ENCODE assay signal across 10 cellular contexts in genomic region chr2:48316753-48317750, GRCh38. TPM values are rescaled to one million over a fixed set of nuclear protein-coding genes. Genes with fewer than 3 reads are reported as not detected.
DNase-seq lines count a peak whose midpoint lies in the region; ATAC-seq and TF ChIP-seq lines count a peak whose summit lies in the region.
"Had no signal": no experiment of that assay in that cellular context is flagged by ENCODE, and none has a peak within 500 bp of the region (broad histone marks: within the 10 kb centered on the region; RNA-seq: fewer than 3 reads in every experiment).

No MANE protein-coding gene starts in this region.

- TSS peak; percentile 35 for BruUV-seq in A673 (replicated peaks; lab: Mats Ljungman, UMichigan)

- no peak overlapping the region for H3K27ac ChIP-seq in A673 (ENCODE audit: low read depth, low read length, poor library complexity, severe bottlenecking)
- H3K27ac ChIP-seq in GM23338 (ENCODE audit: low read depth), result no peak overlapping the region
- peak overlapping the region; percentile 95 for H3K27ac ChIP-seq in VCaP

- H3K9me2 ChIP-seq in GM23338 (ENCODE audit: insufficient read depth), result no peaks in the 10 kb centered on the region

- DNase-seq in A673 (ENCODE audit: low spot score) (no peak), GM23338 (ENCODE audit: low spot score) (no peak), glutamatergic neuron (no peak), UCSD-AML1 (lab: John Stamatoyannopoulos, UW; ENCODE audit: unreplicated experiment) (no peak), chondrocyte (ENCODE audit: low spot score) (no peak), foreskin melanocyte (no peak), posterior vena cava (ENCODE audit: low spot score) (no peak)
- DNase-seq: effector CD8-positive, alpha-beta T cell; left colon had no signal

- H3K4me3 ChIP-seq in A673 (ENCODE audit: low read depth, low read length, poor library complexity, severe bottlenecking) (peak overlapping the region; percentile 97), GM23338 (peak overlapping the region; percentile 65)

- peaks cover 69% of the 10 kb centered on the region for H3K79me2 ChIP-seq in GM23338 (replicated peaks; ENCODE audit: insufficient read depth)

- H3K27ac Mint-ChIP-seq in GM23338 (no peak overlapping the region), glutamatergic neuron (ENCODE audit: unreplicated experiment) (peak overlapping the region; percentile 80), chondrocyte (ENCODE audit: unreplicated experiment) (no peak overlapping the region)

- no peaks in the 10 kb centered on the region for H3K9me3 Mint-ChIP-seq in GM23338
- H3K9me3 Mint-ChIP-seq in glutamatergic neuron (ENCODE audit: unreplicated experiment), result peaks cover 15% of the 10 kb centered on the region
- no peaks in the 10 kb centered on the region for H3K9me3 Mint-ChIP-seq in chondrocyte (ENCODE audit: low read depth)

- peak overlapping the region; percentile 81 for H3K4me2 ChIP-seq in GM23338

- no peaks in the 10 kb centered on the region for H3K27me3 ChIP-seq in A673 (replicated peaks; ENCODE audit: insufficient read depth, low read depth, low read length, poor library complexity)
- no peaks in the 10 kb centered on the region for H3K27me3 ChIP-seq in GM23338 (ENCODE audit: insufficient read depth)

- no peaks in the 10 kb centered on the region for H3K9me3 ChIP-seq in A673 (ENCODE audit: low read depth, low read length, poor library complexity, severe bottlenecking)

- ATAC-seq in GM23338, result no peak
- ATAC-seq: left colon had no signal

- H3K36me3 Mint-ChIP-seq in GM23338 (ENCODE audit: low read depth), result peaks cover 8% of the 10 kb centered on the region; the same call in 2 of the 3 replicates
- H3K36me3 Mint-ChIP-seq in glutamatergic neuron (ENCODE audit: unreplicated experiment), result no peaks in the 10 kb centered on the region
- no peaks in the 10 kb centered on the region for H3K36me3 Mint-ChIP-seq in chondrocyte (ENCODE audit: low read depth)

- CTCF ChIA-PET in A673 (lab: Charles Lee), result no interaction called here

- H3F3A ChIP-seq in GM23338 (replicated peaks; ENCODE audit: low read depth), result no peaks in the 10 kb centered on the region; the same call in 1 of the 2 replicates

- POLR2A ChIA-PET in A673 (lab: Charles Lee; ENCODE audit: low non-redundant PET), result no interaction called here

- peaks cover 3% of the 10 kb centered on the region for H3K27me3 Mint-ChIP-seq in GM23338 (ENCODE audit: insufficient read depth, low read depth, poor library complexity)
- peaks cover 9% of the 10 kb centered on the region for H3K27me3 Mint-ChIP-seq in glutamatergic neuron (ENCODE audit: unreplicated experiment)
- no peaks in the 10 kb centered on the region for H3K27me3 Mint-ChIP-seq in chondrocyte (ENCODE audit: low read depth)

- H3K36me3 ChIP-seq in A673 (ENCODE audit: insufficient read depth, low read length, poor library complexity, severe bottlenecking) (no peaks in the 10 kb centered on the region), GM23338 (ENCODE audit: insufficient read depth) (no peaks in the 10 kb centered on the region)

- peaks cover 7% of the 10 kb centered on the region for H3K4me1 ChIP-seq in A673 (ENCODE audit: insufficient read depth, low read length, poor library complexity, severe bottlenecking)
- H3K4me1 ChIP-seq in GM23338 (ENCODE audit: insufficient read depth), result peaks cover 26% of the 10 kb centered on the region

- TF ChIP-seq CTCF in A673 (conservative IDR thresholded peaks at IDR 0.05; ENCODE audit: low read depth, low read length), result no peak
- no peak for TF ChIP-seq CTCF in GM23338 (conservative IDR thresholded peaks at IDR 0.05; ENCODE audit: low read depth in 2 of 2)
- no peak for TF ChIP-seq CTCF in VCaP (conservative IDR thresholded peaks at IDR 0.05)
- TF ChIP-seq CTCF in glutamatergic neuron (IDR thresholded peaks at IDR 0.05; ENCODE audit: partially characterized antibody, unreplicated experiment), result no peak
- TF ChIP-seq CTCF in chondrocyte (IDR thresholded peaks at IDR 0.05), result no peak

- H4K20me1 ChIP-seq in GM23338 (replicated peaks; ENCODE audit: insufficient read depth), result no peaks in the 10 kb centered on the region

- H3K4me1 Mint-ChIP-seq in GM23338 (peaks cover 23% of the 10 kb centered on the region), glutamatergic neuron (ENCODE audit: low read depth, unreplicated experiment) (peaks cover 19% of the 10 kb centered on the region), chondrocyte (ENCODE audit: low read depth) (peaks cover 15% of the 10 kb centered on the region)

- H3K4me3 Mint-ChIP-seq in GM23338 (peak overlapping the region; percentile 96; the same call in 2 of the 3 replicates), glutamatergic neuron (ENCODE audit: unreplicated experiment) (peak overlapping the region; percentile 99), chondrocyte (ENCODE audit: unreplicated experiment) (no peak overlapping the region)

- H2AFZ ChIP-seq in GM23338, result no peak overlapping the region

- intact Hi-C loops in A673 (cut with micrococcal nuclease; ENCODE audit: unreplicated experiment) (no loop called here), posterior vena cava (cut with DNase I) (no loop called here)

TF ChIP-seq in GM23338, 12 proteins besides CTCF, POLR2A, EP300 and RAD21:
- no peak for TF ChIP-seq STAT1 (IDR thresholded peaks at IDR 0.05; ENCODE audit: unreplicated experiment)

RNA-seq across cellular contexts. Expression of gene FOXN2, which starts 2.6 kb away (rescaled TPM):
- total RNA-seq in A673 (2021), result 18.9 and 21.9 TPM in 2 replicates
- 39.0 and 44.5 TPM in 2 replicates for total RNA-seq in GM23338 (2014; rRNA removed; shearing (Covaris generic))
- polyA plus RNA-seq in GM23338 (2016; fragmentation: Nextera tagmentation; extraction: Ambion mirVana), result 25.2 and 30.1 TPM in 2 replicates
- 60.3 TPM for total RNA-seq in glutamatergic neuron (ENCODE audit: unreplicated experiment)
- 6.9 to 12.9 TPM (median 12.2 TPM) in 3 replicates for total RNA-seq in chondrocyte
- 10 to 100 TPM; 25.2 to 26.6 TPM for total RNA-seq in posterior vena cava
